26 cellular contexts compared by ENCODE assay signal in genomic region chr3:156738251-156738650, GRCh38.
A peak's percentile ranks its signal among the peaks of the same experiment; 100 is the strongest.
DNase-seq lines count a peak whose midpoint lies in the region; ATAC-seq, FAIRE-seq and TF ChIP-seq lines count a peak whose summit lies in the region.
"Had no signal": no experiment of that assay in that cellular context is flagged by ENCODE, and none has a peak within 500 bp of the region (broad histone marks: within the 10 kb centered on the region; RNA-seq: fewer than 3 reads in every experiment).

No MANE protein-coding gene starts in this region.

- H3K9me3 Mint-ChIP-seq in chondrocyte (ENCODE audit: low read depth): no peaks in the 10 kb centered on the region
- peaks cover 3% of the 10 kb centered on the region for H3K9me3 Mint-ChIP-seq in nephron
- no peaks in the 10 kb centered on the region for H3K9me3 Mint-ChIP-seq in osteocyte (ENCODE audit: unreplicated experiment)
- H3K9me3 Mint-ChIP-seq: CD4-positive, alpha-beta T cell; CD8-positive, alpha-beta memory T cell had no signal

- H3K27ac Mint-ChIP-seq in chondrocyte (ENCODE audit: unreplicated experiment) (peak overlapping the region; percentile 68), nephron (peak overlapping the region in 2 of 3 experiments; percentile 2 to 84), osteocyte (ENCODE audit: unreplicated experiment) (peak overlapping the region; percentile 3)
- H3K27ac Mint-ChIP-seq: CD14-positive monocyte; CD4-positive, alpha-beta T cell; CD8-positive, alpha-beta memory T cell; GM23338 had no signal

- no peak overlapping the region for H3K4me2 ChIP-seq in HepG2 (ENCODE audit: low read depth, low read length)
- H3K4me2 ChIP-seq: BLaER1 treated with 17β-estradiol and CSF1 and Interleukin-3, amounts not matched to agents 10 nM and 100 nM; GM23338 had no signal

- H3K4me1 ChIP-seq in HepG2 (ENCODE audit: insufficient read depth, low read length) (peaks cover 8% of the 10 kb centered on the region; the same call in 1 of the 2 replicates), right lobe of liver (no peaks in the 10 kb centered on the region)
- H3K4me1 ChIP-seq: BE2C; BLaER1 treated with 17β-estradiol and CSF1 and Interleukin-3, amounts not matched to agents 10 nM and 100 nM had no signal

- H3K27me3 ChIP-seq in HepG2 (ENCODE audit: control insufficient read depth in 1 of 2, insufficient read depth in 2 of 2, low read length in 2 of 2): no peaks in the 10 kb centered on the region
- no peaks in the 10 kb centered on the region for H3K27me3 ChIP-seq in right lobe of liver
- H3K27me3 ChIP-seq: BE2C; BLaER1 treated with 17β-estradiol and CSF1 and Interleukin-3, amounts not matched to agents 10 nM and 100 nM had no signal

- no peak for FAIRE-seq in HepG2 (lab: Jason Lieb, UNC)
- FAIRE-seq: A204.1, D721Med, GM12878, GM18507 had no signal

- no peaks in the 10 kb centered on the region for H3K79me2 ChIP-seq in HepG2 (ENCODE audit: insufficient read depth, low read length)

- in situ Hi-C loops in HepG2 (cut with HindIII; ENCODE audit: extremely low pct_ligation_motif_present, low pct_unique_long_range_greater_than_20kb): no loop called here

- no peak overlapping the region for H3K4me3 Mint-ChIP-seq in chondrocyte (ENCODE audit: unreplicated experiment)
- no peak overlapping the region for H3K4me3 Mint-ChIP-seq in nephron
- no peak overlapping the region for H3K4me3 Mint-ChIP-seq in osteocyte (ENCODE audit: unreplicated experiment)
- H3K4me3 Mint-ChIP-seq: CD14-positive monocyte; CD4-positive, alpha-beta T cell; CD8-positive, alpha-beta memory T cell; GM23338 had no signal

- 44% methylated on average over 5 of the region's 5 CpGs for WGBS in HepG2 (ENCODE audit: low lambda C conversion rate)
- WGBS in right lobe of liver (ENCODE audit: insufficient coverage, low coverage, low lambda C conversion rate, missing lambda C conversion rate): 83% methylated on average over 5 of the region's 5 CpGs

- H3K9me3 ChIP-seq in HepG2 (ENCODE audit: low read length) (no peaks in the 10 kb centered on the region), right lobe of liver (no peaks in the 10 kb centered on the region)
- H3K9me3 ChIP-seq: BE2C had no signal

- peak; percentile 57 for ATAC-seq in HepG2
- no peak for ATAC-seq in right lobe of liver
- no peak for ATAC-seq in left colon
- no peak for ATAC-seq in HG02798 (IDR thresholded peaks at IDR 0.05; ENCODE audit: poor library complexity, unreplicated experiment)
- ATAC-seq: GM12878, GM23338 had no signal

- peaks cover 18% of the 10 kb centered on the region for H3K4me1 Mint-ChIP-seq in chondrocyte (ENCODE audit: low read depth)
- peaks cover 39% of the 10 kb centered on the region for H3K4me1 Mint-ChIP-seq in nephron
- peaks cover 17% of the 10 kb centered on the region for H3K4me1 Mint-ChIP-seq in osteocyte (ENCODE audit: unreplicated experiment)
- H3K4me1 Mint-ChIP-seq: CD14-positive monocyte; CD8-positive, alpha-beta memory T cell had no signal

- BruUV-seq in HepG2 (replicated peaks; lab: Mats Ljungman, UMichigan): no TSS peak

- CTCF ChIA-PET in HepG2 (lab: Yijun Ruan, JAX; ENCODE audit: low intra/inter-chr PET ratio, low total read pairs): no interaction called here

- no peaks in the 10 kb centered on the region for H3K36me3 ChIP-seq in HepG2 (replicated peaks in 1 of 2; ENCODE audit: control insufficient read depth in 1 of 2, insufficient read depth in 2 of 2, low read length in 2 of 2)
- no peaks in the 10 kb centered on the region for H3K36me3 ChIP-seq in right lobe of liver
- H3K36me3 ChIP-seq: BE2C; BLaER1 treated with 17β-estradiol and CSF1 and Interleukin-3, amounts not matched to agents 10 nM and 100 nM had no signal

- no peak for TF ChIP-seq POLR2A in HepG2 (IDR thresholded peaks at IDR 0.05; ENCODE audit: insufficient read depth in 1 of 2, low read depth in 2 of 2, low read length in 2 of 2)
- TF ChIP-seq POLR2A in right lobe of liver (IDR thresholded peaks at IDR 0.05): no peak

- peak overlapping the region; percentile 63 for H2AFZ ChIP-seq in HepG2 (ENCODE audit: low read length)
- H2AFZ ChIP-seq: GM23338 had no signal

- DNase-seq in HepG2 (ENCODE audit: low spot score) (no peak), right lobe of liver (no peak), chondrocyte (ENCODE audit: low spot score) (no peak), osteocyte (ENCODE audit: extremely low spot score, unreplicated experiment) (no peak), left colon (no peak), hippocampal formation (lab: John Stamatoyannopoulos, UW) (no peak)
- DNase-seq: ACHN; AML-193; BE2C; CD4-positive, alpha-beta T cell; CD8-positive, alpha-beta memory T cell; DMS 273 treated with DMSO at 0.1 percent for 48 hours; DMS79; EL; GDM1; HCEC 1CT had no signal

- H3K4me3 ChIP-seq in HepG2 (replicated peaks in 1 of 3; ENCODE audit: insufficient read depth in 1 of 3, low read depth in 2 of 3, low read length in 3 of 3) (no peak overlapping the region), right lobe of liver (no peak overlapping the region)
- H3K4me3 ChIP-seq: BLaER1 treated with 17β-estradiol and CSF1 and Interleukin-3, amounts not matched to agents 10 nM and 100 nM; GM12878; GM23338 had no signal

- no peak overlapping the region for H3K27ac ChIP-seq in HepG2 (ENCODE audit: extremely low read length, insufficient read depth, low read length)
- H3K27ac ChIP-seq in right lobe of liver: no peak overlapping the region
- H3K27ac ChIP-seq: 22Rv1; BLaER1 treated with 17β-estradiol and CSF1 and Interleukin-3, amounts not matched to agents 10 nM and 100 nM had no signal

- H3K9ac ChIP-seq in HepG2 (ENCODE audit: insufficient read depth, low read depth, low read length): no peak overlapping the region
- H3K9ac ChIP-seq: BLaER1 treated with 17β-estradiol and CSF1 and Interleukin-3, amounts not matched to agents 10 nM and 100 nM had no signal

- intact Hi-C loops in HepG2 (cut with micrococcal nuclease; ENCODE audit: unreplicated experiment): no loop called here
- intact Hi-C loops in right lobe of liver (cut with DNase I): no loop called here
- intact Hi-C loops in left colon (cut with DNase I, micrococcal nuclease): no loop called here

- no peaks in the 10 kb centered on the region for H4K20me1 ChIP-seq in HepG2 (ENCODE audit: insufficient read depth, low read length)
- H4K20me1 ChIP-seq: BLaER1 treated with 17β-estradiol and CSF1 and Interleukin-3, amounts not matched to agents 10 nM and 100 nM had no signal

- H3K36me3 Mint-ChIP-seq in chondrocyte (ENCODE audit: low read depth) (no peaks in the 10 kb centered on the region), nephron (ENCODE audit: low read depth) (no peaks in the 10 kb centered on the region), osteocyte (ENCODE audit: unreplicated experiment) (no peaks in the 10 kb centered on the region)
- H3K36me3 Mint-ChIP-seq: CD14-positive monocyte had no signal

- no peaks in the 10 kb centered on the region for H3K27me3 Mint-ChIP-seq in chondrocyte (ENCODE audit: low read depth)
- no peaks in the 10 kb centered on the region for H3K27me3 Mint-ChIP-seq in nephron (ENCODE audit: low read depth)
- no peaks in the 10 kb centered on the region for H3K27me3 Mint-ChIP-seq in osteocyte (ENCODE audit: unreplicated experiment)
- H3K27me3 Mint-ChIP-seq: CD4-positive, alpha-beta T cell; CD8-positive, alpha-beta memory T cell had no signal

- TF ChIP-seq CTCF in HepG2 (CRISPR knock-in tag; IDR thresholded peaks at IDR 0.05) (no peak), right lobe of liver (IDR thresholded peaks at IDR 0.05) (no peak), chondrocyte (IDR thresholded peaks at IDR 0.05) (no peak), nephron (IDR thresholded peaks at IDR 0.05; ENCODE audit: unreplicated experiment in 3 of 3) (no peak), osteocyte (IDR thresholded peaks at IDR 0.05) (no peak)

- POLR2A ChIA-PET in HepG2 (lab: Yijun Ruan, JAX): no interaction called here

- TF ChIP-seq RAD21 in HepG2 (CRISPR knock-in tag; IDR thresholded peaks at IDR 0.05): no peak

- no peak for TF ChIP-seq EP300 in HepG2 (IDR thresholded peaks at IDR 0.05; ENCODE audit: low read depth in 2 of 2, low read length in 2 of 2)
- TF ChIP-seq EP300 in HepG2 (CRISPR knock-in tag; IDR thresholded peaks at IDR 0.05; ENCODE audit: borderline replicate concordance): no peak

TF ChIP-seq in HepG2, 621 proteins besides CTCF, POLR2A, EP300 and RAD21:
- no peak for TF ChIP-seq KMT2B (CRISPR knock-in tag; IDR thresholded peaks at IDR 0.05)
- TF ChIP-seq NCOA1 (CRISPR knock-in tag; IDR thresholded peaks at IDR 0.05): no peak
- TF ChIP-seq, protein P1, sequence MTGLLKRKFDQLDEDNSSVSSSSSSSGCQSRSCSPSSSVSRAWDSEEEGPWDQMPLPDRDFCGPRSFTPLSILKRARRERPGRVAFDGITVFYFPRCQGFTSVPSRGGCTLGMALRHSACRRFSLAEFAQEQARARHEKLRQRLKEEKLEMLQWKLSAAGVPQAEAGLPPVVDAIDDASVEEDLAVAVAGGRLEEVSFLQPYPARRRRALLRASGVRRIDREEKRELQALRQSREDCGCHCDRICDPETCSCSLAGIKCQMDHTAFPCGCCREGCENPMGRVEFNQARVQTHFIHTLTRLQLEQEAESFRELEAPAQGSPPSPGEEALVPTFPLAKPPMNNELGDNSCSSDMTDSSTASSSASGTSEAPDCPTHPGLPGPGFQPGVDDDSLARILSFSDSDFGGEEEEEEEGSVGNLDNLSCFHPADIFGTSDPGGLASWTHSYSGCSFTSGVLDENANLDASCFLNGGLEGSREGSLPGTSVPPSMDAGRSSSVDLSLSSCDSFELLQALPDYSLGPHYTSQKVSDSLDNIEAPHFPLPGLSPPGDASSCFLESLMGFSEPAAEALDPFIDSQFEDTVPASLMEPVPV (CRISPR knock-in tag; IDR thresholded peaks at IDR 0.05): no peak
- TF ChIP-seq RELA (CRISPR knock-in tag; IDR thresholded peaks at IDR 0.05): no peak

Comparison
In these comparisons a context has a peak if more than half of its experiments do, and no peak if none do; other contexts are left out.
1. H3K27ac Mint-ChIP-seq: peak in every context shown above with its lines; median percentile 68 in chondrocyte; 43 in nephron; 3 in osteocyte.